Comparison of ENCODE assay signal across 8 cellular contexts in genomic region chr13:73000027-73000674, GRCh38. TPM values are rescaled to one million over a fixed set of nuclear protein-coding genes. Genes with fewer than 3 reads are reported as not detected.
A peak's percentile ranks its signal among the peaks of the same experiment; 100 is the strongest.
DNase-seq lines count a peak whose midpoint lies in the region; ATAC-seq and TF ChIP-seq lines count a peak whose summit lies in the region.

No MANE protein-coding gene starts in this region.

- peaks cover 0 to 3% of the 10 kb centered on the region in 2 donors for H3K36me3 ChIP-seq in esophagus (ENCODE audit: control insufficient read depth in 2 of 2, insufficient read depth in 2 of 2, low read length in 1 of 2)
- H3K36me3 ChIP-seq in testis (ENCODE audit: low read depth, missing control alignments): no peaks in the 10 kb centered on the region

- peak; percentile 12 for DNase-seq in NCI-H2107 treated with DMSO at 0.1 percent for 48 hours (lab: John Stamatoyannopoulos, UW; ENCODE audit: unreplicated experiment)
- no peak for DNase-seq in NCI-H2107 (lab: John Stamatoyannopoulos, UW)
- peak; percentile 58 for DNase-seq in NCI-H69 (lab: John Stamatoyannopoulos, UW)
- no peak for DNase-seq in cerebellum (ENCODE audit: low spot score)
- DNase-seq in germinal center (ENCODE audit: low spot score): no peak
- DNase-seq in testis: no peak

- intact Hi-C loops in testis (cut with DNase I; ENCODE audit: low total_unique reads): no loop called here

- no peak for TF ChIP-seq CTCF in testis (IDR thresholded peaks at IDR 0.05)

- peak overlapping the region; percentile 38 to 48 for H3K27ac ChIP-seq in esophagus (ENCODE audit: low read depth in 2 of 2, low read length in 1 of 2)
- H3K27ac ChIP-seq in testis: no peak overlapping the region

- H3K9me3 ChIP-seq in esophagus (ENCODE audit: control insufficient read depth in 2 of 2, insufficient read depth in 1 of 2, low read depth in 1 of 2, low read length in 1 of 2): no peaks in the 10 kb centered on the region
- H3K9me3 ChIP-seq in testis: no peaks in the 10 kb centered on the region

- peak; percentile 80 for ATAC-seq in HG02588 (IDR thresholded peaks at IDR 0.05; ENCODE audit: unreplicated experiment)

- no peak overlapping the region for H3K4me3 ChIP-seq in esophagus (ENCODE audit: low read depth in 1 of 2, low read length in 2 of 2)
- H3K4me3 ChIP-seq in testis: no peak overlapping the region

- 78 to 79% methylated on average over 4 of the region's 4 CpGs for WGBS in esophagus, 2 donors
- 90 to 94% methylated on average over 4 of the region's 4 CpGs for WGBS in testis, 2 donors

- H3K27me3 ChIP-seq in esophagus (ENCODE audit: control insufficient read depth in 1 of 2, insufficient read depth in 2 of 2, low read length in 2 of 2) (no peaks in the 10 kb centered on the region), testis (no peaks in the 10 kb centered on the region)

- TF ChIP-seq POLR2A in testis (IDR thresholded peaks at IDR 0.05): no peak

- H3K4me1 ChIP-seq in esophagus (ENCODE audit: control insufficient read depth in 2 of 2, insufficient read depth in 2 of 2, low read length in 1 of 2) (no peaks in the 10 kb centered on the region), testis (no peaks in the 10 kb centered on the region)

RNA-seq across cellular contexts. Expression of gene KLF5, which starts 58.7 kb away (rescaled TPM):
- 100 to 1,000 TPM; 196 to 245 TPM for polyA plus RNA-seq in esophagus
- 1.7 TPM for total RNA-seq in cerebellum
- 10 to 100 TPM; 17.2 to 25.2 TPM for total RNA-seq in testis
- 92.6 TPM for polyA plus RNA-seq in testis (ENCODE audit: insufficient read depth, low read depth, low replicate concordance)

Comparison
In these comparisons a context has a peak if more than half of its experiments do, and no peak if none do; other contexts are left out.
1. DNase-seq: peak in NCI-H2107 treated with DMSO at 0.1 percent for 48 hours (single experiment) and NCI-H69 (single experiment); none in NCI-H2107 (single experiment), cerebellum (single experiment), germinal center (single experiment) and testis (single experiment).
2. H3K27ac ChIP-seq: peak in esophagus (2 of 2); none in testis (0 of 2).